In the genomic region with DNA sequence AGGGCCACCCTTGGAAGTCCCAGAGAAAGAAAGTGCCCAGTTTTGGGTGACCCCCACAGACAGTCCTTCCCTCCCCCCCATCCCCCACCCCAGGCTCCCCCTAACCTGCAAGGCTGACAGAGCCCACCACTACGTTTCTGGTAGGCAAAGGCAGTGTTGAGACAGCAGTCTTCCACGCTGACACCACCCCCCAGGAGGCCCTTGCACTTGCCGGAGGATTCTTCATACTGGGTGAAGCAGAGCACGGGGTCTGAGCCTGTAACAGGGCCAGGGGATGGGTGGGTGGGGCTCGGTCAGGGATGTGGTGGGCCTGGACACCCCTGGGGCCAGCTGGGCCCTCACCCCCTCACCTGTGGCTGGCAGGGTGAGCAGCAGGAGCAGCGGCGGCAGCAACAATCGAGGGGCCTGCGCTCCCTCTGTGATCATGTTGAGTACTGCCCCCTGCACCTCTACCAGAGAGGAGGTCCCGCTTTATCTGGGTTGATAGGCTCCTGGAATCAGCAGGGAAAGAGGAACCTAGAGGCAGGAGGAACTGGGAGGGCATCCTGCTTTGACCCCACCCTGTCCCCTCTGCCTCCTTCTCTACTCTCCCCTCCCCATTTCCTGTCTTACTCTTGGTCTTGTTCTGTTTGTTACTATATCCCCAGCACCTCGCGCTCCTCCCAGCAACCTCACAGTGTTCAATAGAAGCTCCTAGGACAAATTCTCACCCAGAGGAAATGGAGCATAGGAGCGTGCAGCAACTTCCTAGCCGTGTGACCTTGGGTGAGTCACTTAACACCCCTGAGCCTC, we compare ENCODE assay signal across 10 cellular contexts. TPM values are rescaled to one million over a fixed set of nuclear protein-coding genes. Genes with fewer than 3 reads are reported as not detected.
DNase-seq lines count a peak whose midpoint lies in the region; ATAC-seq, FAIRE-seq and TF ChIP-seq lines count a peak whose summit lies in the region.
"Had no signal": no experiment of that assay in that cellular context is flagged by ENCODE, and none has a peak within 500 bp of the region (broad histone marks: within the 10 kb centered on the region; RNA-seq: fewer than 3 reads in every experiment).

Gene CFP (minus strand): TSS at position 512 of the 792 bp plus-strand sequence. CDS start 86 bp downstream, at position 426.

- WGBS in spleen, 5 donors, result 12 to 52% (median 22%) methylated on average over 4 to 14 of the region's 14 CpGs

- TF ChIP-seq CTCF in coronary artery (IDR thresholded peaks at IDR 0.05) (no peak), spleen (IDR thresholded peaks at IDR 0.05 in 8 of 11, conservative IDR thresholded peaks at IDR 0.05 in 3 of 11) (no peak)

- H3K36me3 ChIP-seq in spleen, result peaks cover 0 to 42% (median 0%) of the 10 kb centered on the region in 6 donors

- TF ChIP-seq POLR2A in GM12891 (IDR thresholded peaks at IDR 0.05; ENCODE audit: low read depth, low read length), result no peak
- no peak for TF ChIP-seq POLR2A in spleen (IDR thresholded peaks at IDR 0.05)

- peaks cover 0 to 57% (median 8%) of the 10 kb centered on the region in 6 donors for H3K4me1 ChIP-seq in spleen
- H3K4me1 ChIP-seq: stomach had no signal

- H3K27ac ChIP-seq in coronary artery, result no peak within 1 kb of the TSS
- peak within 1 kb of the TSS in 7 of 8 donors; percentile 49 to 92 (median 76) for H3K27ac ChIP-seq in spleen

- no peaks in the 10 kb centered on the region for H3K27me3 ChIP-seq in spleen (replicated peaks in 1 of 7)
- H3K27me3 ChIP-seq: stomach had no signal

- intact Hi-C loops in spleen (cut with DNase I; ENCODE audit: low total_unique reads), result no loop called here

- no peaks in the 10 kb centered on the region for H3K9me3 ChIP-seq in spleen
- H3K9me3 ChIP-seq: heart right ventricle, stomach had no signal

- H3K4me3 ChIP-seq in coronary artery (peak within 1 kb of the TSS; percentile 18), spleen (peak within 1 kb of the TSS in 6 of 8 donors; percentile 4 to 61 (median 36))

- FAIRE-seq in GM12891 (lab: Jason Lieb, UNC), result no peak

- no peak for ATAC-seq in GM21528 (IDR thresholded peaks at IDR 0.05; ENCODE audit: low FRiP score, unreplicated experiment)

- DNase-seq in GM12891 (ENCODE audit: insufficient read length, low spot score) (no peak), SKM-1 (lab: John Stamatoyannopoulos, UW; ENCODE audit: unreplicated experiment) (peak; percentile 42), coronary artery (ENCODE audit: low spot score) (no peak), spleen (no peak), HCEC 1CT (no peak)
- no peak for DNase-seq in activated effector memory CD4-positive, alpha-beta T cell treated with Interleukin-2 at 50 U/mL for 16 hours
- DNase-seq: heart right ventricle, NCI-H2081, stomach had no signal

TF ChIP-seq in GM12891, 5 proteins besides CTCF, POLR2A, EP300 and RAD21:
- TF ChIP-seq SPI1 (IDR thresholded peaks at IDR 0.05; ENCODE audit: low read depth, low read length), result peak; percentile 51
- TF ChIP-seq TAF1 (IDR thresholded peaks at IDR 0.05; ENCODE audit: low read depth, low read length), result no peak
- TF ChIP-seq POLR2AphosphoS5 (IDR thresholded peaks at IDR 0.05; ENCODE audit: low read depth, low read length), result 0 out of 2 replicates have a peak, but pooled peaks have one; percentile 10

RNA-seq across cellular contexts. Expression of gene CFP, which starts in this region (rescaled TPM):
- 38.2 TPM for polyA plus RNA-seq in GM12891 (2012; ENCODE audit: low read depth, missing spikeins)
- total RNA-seq in spleen, result 100 to 1,000 TPM in 6 of 7 donors, 10 to 100 TPM in 1; 98.2 to 180 (median 117) TPM
- 10 to 100 TPM; 25.3 to 85.8 (median 57.5) TPM for polyA plus RNA-seq in spleen

Comparison
In these comparisons a context has a peak if more than half of its experiments do, and no peak if none do; other contexts are left out.
1. H3K27ac ChIP-seq: peak in spleen (7 of 8); none in coronary artery (0 of 2).